Comparison of ENCODE assay signal across 19 cellular contexts in genomic region chr20:46252352-46253091, GRCh38. TPM values are rescaled to one million over a fixed set of nuclear protein-coding genes. Genes with fewer than 3 reads are reported as not detected.
DNase-seq lines count a peak whose midpoint lies in the region; ATAC-seq and TF ChIP-seq lines count a peak whose summit lies in the region.
"Had no signal": no experiment of that assay in that cellular context is flagged by ENCODE, and none has a peak within 500 bp of the region (broad histone marks: within the 10 kb centered on the region; RNA-seq: fewer than 3 reads in every experiment).

No MANE protein-coding gene starts in this region.

- no peak overlapping the region for H3K27ac ChIP-seq in MM.1S (ENCODE audit: low read length)
- H3K27ac ChIP-seq: BLaER1 treated with 17β-estradiol and CSF1 and Interleukin-3, amounts not matched to agents 10 nM and 100 nM had no signal

- peaks cover 82% of the 10 kb centered on the region for H3K27me3 ChIP-seq in MM.1S (replicated peaks; ENCODE audit: insufficient read depth, low read length)

- H3K4me1 ChIP-seq in MM.1S (ENCODE audit: low read length): no peaks in the 10 kb centered on the region

- no peaks in the 10 kb centered on the region for H3F3A ChIP-seq in MM.1S (ENCODE audit: insufficient read depth, low read length)

- H3K4me3 ChIP-seq in MM.1S (ENCODE audit: low read length): no peak overlapping the region
- H3K4me3 ChIP-seq: BLaER1 treated with 17β-estradiol and CSF1 and Interleukin-3, amounts not matched to agents 10 nM and 100 nM had no signal

- no peaks in the 10 kb centered on the region for H3K4me1 Mint-ChIP-seq in type B pancreatic cell (ENCODE audit: unreplicated experiment)

- H3K4me2 ChIP-seq in MM.1S (ENCODE audit: low read depth, low read length): no peak overlapping the region
- H3K4me2 ChIP-seq: BLaER1 treated with 17β-estradiol and CSF1 and Interleukin-3, amounts not matched to agents 10 nM and 100 nM had no signal

- H3K9me3 ChIP-seq in MM.1S (replicated peaks; ENCODE audit: insufficient read depth, low read length): no peaks in the 10 kb centered on the region
- H3K9me3 ChIP-seq: BLaER1 treated with 17β-estradiol and CSF1 and Interleukin-3, amounts not matched to agents 10 nM and 100 nM had no signal

- DNase-seq in NCI-H2196 (lab: John Stamatoyannopoulos, UW; ENCODE audit: unreplicated experiment) (peak; percentile 19), NCI-H2196 treated with DMSO at 0.1 percent for 48 hours (lab: John Stamatoyannopoulos, UW; ENCODE audit: unreplicated experiment) (no peak), HT-29 (ENCODE audit: low spot score) (peak; percentile 58), NCI-H69 (lab: John Stamatoyannopoulos, UW) (peak; percentile 75), type B pancreatic cell (ENCODE audit: extremely low spot score, unreplicated experiment) (no peak), MM.1S (no peak)
- DNase-seq: CD8-positive, alpha-beta T cell; DND-41; GOT3; KBM-7; MV-4-11; NCI-H187 treated with DMSO at 0.1 percent for 48 hours; NCI-H2171; T-helper 2 cell had no signal

- peaks cover 67% of the 10 kb centered on the region for H3K27me3 Mint-ChIP-seq in type B pancreatic cell

- H3K9me3 Mint-ChIP-seq in type B pancreatic cell: no peaks in the 10 kb centered on the region
- H3K9me3 Mint-ChIP-seq: CD8-positive, alpha-beta T cell had no signal

- no peak overlapping the region for H3K9ac ChIP-seq in MM.1S (ENCODE audit: low read length)
- H3K9ac ChIP-seq: BLaER1 treated with 17β-estradiol and CSF1 and Interleukin-3, amounts not matched to agents 10 nM and 100 nM had no signal

- no peak overlapping the region for H2AFZ ChIP-seq in MM.1S (ENCODE audit: low read length)

- peak overlapping the region; percentile 10 for H3K4me3 Mint-ChIP-seq in type B pancreatic cell
- H3K4me3 Mint-ChIP-seq: CD8-positive, alpha-beta T cell had no signal

- H3K36me3 ChIP-seq in MM.1S (replicated peaks; ENCODE audit: insufficient read depth, low read length): no peaks in the 10 kb centered on the region
- H3K36me3 ChIP-seq: BLaER1 treated with 17β-estradiol and CSF1 and Interleukin-3, amounts not matched to agents 10 nM and 100 nM had no signal

- no peaks in the 10 kb centered on the region for H3K79me2 ChIP-seq in MM.1S (ENCODE audit: low read length)

- ATAC-seq in GM19463 (IDR thresholded peaks at IDR 0.05; ENCODE audit: unreplicated experiment): no peak
- ATAC-seq: CD8-positive, alpha-beta T cell had no signal

- no peak overlapping the region for H3K27ac Mint-ChIP-seq in type B pancreatic cell
- H3K27ac Mint-ChIP-seq: CD8-positive, alpha-beta T cell had no signal

- TF ChIP-seq CTCF in type B pancreatic cell (conservative IDR thresholded peaks at IDR 0.05) (no peak), MM.1S (IDR thresholded peaks at IDR 0.05; ENCODE audit: low read length) (no peak)

- no peaks in the 10 kb centered on the region for H3K9me2 ChIP-seq in MM.1S (replicated peaks; ENCODE audit: insufficient read depth, low read length)

- no peaks in the 10 kb centered on the region for H3K36me3 Mint-ChIP-seq in type B pancreatic cell
- H3K36me3 Mint-ChIP-seq: CD8-positive, alpha-beta T cell had no signal

- H4K20me1 ChIP-seq in MM.1S (ENCODE audit: insufficient read depth, low read length): no peaks in the 10 kb centered on the region

RNA-seq across cellular contexts. Expression of gene CDH22, which starts 55.8 kb away (rescaled TPM):
- total RNA-seq in HT-29 (2014; rRNA removed; shearing (Covaris generic)): not detected in 2 replicates
- total RNA-seq in type B pancreatic cell (ENCODE audit: low replicate concordance): 1.3 and 1.8 TPM in 2 replicates
- total RNA-seq: A673; CD8-positive, alpha-beta T cell; OCI-LY7; SK-MEL-5 had no signal

Comparison
In these comparisons a context has a peak if more than half of its experiments do, and no peak if none do; other contexts are left out.
1. DNase-seq: peak in NCI-H2196 (single experiment), HT-29 (single experiment) and NCI-H69 (single experiment); none in NCI-H2196 treated with DMSO at 0.1 percent for 48 hours (single experiment), type B pancreatic cell (single experiment) and MM.1S (single experiment).